In the genomic region with DNA sequence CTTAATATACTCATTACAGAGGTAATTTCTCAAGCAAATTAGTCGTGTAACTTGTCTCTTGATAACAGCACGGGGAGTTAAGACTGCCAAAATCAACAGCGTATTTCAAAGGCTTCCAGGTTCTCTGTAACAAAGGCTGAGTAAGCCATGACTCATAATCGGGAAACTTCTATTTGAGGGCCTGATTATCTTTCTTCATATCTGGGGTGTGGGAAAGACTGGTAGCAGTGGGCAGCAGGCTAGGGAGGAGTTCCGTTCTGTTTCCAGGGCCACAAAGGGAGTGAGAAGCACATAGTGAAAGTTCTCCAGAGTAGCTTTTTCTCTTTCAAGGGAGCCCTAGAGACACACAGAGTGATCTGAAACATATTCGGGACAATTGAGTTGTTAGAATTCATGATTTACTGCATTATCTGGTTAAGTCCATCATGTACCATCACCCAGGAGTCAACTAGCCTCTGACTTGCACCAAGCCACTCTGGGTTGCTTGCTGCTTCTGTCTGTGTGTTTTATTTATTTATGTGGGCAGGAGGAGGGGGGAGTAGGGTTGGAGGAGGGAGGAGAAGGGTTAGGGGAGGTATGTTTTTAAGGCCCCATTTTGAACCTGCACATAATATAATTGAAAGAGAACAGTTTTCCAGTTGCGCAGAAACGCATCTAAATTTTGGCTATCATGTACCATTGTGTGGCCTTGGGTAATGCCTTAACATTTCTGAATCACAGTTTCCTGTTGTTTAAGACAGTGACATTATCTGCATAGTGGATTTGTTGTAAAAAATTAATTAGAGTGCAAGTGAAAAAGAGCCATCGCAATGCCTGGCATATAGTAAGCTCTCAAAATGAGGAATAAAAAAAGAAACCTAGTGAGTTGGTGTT, we compare ENCODE assay signal across 1 cellular context.
TF ChIP-seq lines count a peak whose summit lies in the region.

No MANE protein-coding gene starts in this region.

TF ChIP-seq in HepG2, 621 proteins besides CTCF, POLR2A, EP300 and RAD21 (continued from another document and continues in another):
- TF ChIP-seq, protein P1, sequence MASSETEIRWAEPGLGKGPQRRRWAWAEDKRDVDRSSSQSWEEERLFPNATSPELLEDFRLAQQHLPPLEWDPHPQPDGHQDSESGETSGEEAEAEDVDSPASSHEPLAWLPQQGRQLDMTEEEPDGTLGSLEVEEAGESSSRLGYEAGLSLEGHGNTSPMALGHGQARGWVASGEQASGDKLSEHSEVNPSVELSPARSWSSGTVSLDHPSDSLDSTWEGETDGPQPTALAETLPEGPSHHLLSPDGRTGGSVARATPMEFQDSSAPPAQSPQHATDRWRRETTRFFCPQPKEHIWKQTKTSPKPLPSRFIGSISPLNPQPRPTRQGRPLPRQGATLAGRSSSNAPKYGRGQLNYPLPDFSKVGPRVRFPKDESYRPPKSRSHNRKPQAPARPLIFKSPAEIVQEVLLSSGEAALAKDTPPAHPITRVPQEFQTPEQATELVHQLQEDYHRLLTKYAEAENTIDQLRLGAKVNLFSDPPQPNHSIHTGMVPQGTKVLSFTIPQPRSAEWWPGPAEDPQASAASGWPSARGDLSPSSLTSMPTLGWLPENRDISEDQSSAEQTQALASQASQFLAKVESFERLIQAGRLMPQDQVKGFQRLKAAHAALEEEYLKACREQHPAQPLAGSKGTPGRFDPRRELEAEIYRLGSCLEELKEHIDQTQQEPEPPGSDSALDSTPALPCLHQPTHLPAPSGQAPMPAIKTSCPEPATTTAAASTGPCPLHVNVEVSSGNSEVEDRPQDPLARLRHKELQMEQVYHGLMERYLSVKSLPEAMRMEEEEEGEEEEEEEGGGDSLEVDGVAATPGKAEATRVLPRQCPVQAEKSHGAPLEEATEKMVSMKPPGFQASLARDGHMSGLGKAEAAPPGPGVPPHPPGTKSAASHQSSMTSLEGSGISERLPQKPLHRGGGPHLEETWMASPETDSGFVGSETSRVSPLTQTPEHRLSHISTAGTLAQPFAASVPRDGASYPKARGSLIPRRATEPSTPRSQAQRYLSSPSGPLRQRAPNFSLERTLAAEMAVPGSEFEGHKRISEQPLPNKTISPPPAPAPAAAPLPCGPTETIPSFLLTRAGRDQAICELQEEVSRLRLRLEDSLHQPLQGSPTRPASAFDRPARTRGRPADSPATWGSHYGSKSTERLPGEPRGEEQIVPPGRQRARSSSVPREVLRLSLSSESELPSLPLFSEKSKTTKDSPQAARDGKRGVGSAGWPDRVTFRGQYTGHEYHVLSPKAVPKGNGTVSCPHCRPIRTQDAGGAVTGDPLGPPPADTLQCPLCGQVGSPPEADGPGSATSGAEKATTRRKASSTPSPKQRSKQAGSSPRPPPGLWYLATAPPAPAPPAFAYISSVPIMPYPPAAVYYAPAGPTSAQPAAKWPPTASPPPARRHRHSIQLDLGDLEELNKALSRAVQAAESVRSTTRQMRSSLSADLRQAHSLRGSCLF (CRISPR knock-in tag; IDR thresholded peaks at IDR 0.05; ENCODE audit: borderline replicate concordance): no peak
- TF ChIP-seq, protein P2, sequence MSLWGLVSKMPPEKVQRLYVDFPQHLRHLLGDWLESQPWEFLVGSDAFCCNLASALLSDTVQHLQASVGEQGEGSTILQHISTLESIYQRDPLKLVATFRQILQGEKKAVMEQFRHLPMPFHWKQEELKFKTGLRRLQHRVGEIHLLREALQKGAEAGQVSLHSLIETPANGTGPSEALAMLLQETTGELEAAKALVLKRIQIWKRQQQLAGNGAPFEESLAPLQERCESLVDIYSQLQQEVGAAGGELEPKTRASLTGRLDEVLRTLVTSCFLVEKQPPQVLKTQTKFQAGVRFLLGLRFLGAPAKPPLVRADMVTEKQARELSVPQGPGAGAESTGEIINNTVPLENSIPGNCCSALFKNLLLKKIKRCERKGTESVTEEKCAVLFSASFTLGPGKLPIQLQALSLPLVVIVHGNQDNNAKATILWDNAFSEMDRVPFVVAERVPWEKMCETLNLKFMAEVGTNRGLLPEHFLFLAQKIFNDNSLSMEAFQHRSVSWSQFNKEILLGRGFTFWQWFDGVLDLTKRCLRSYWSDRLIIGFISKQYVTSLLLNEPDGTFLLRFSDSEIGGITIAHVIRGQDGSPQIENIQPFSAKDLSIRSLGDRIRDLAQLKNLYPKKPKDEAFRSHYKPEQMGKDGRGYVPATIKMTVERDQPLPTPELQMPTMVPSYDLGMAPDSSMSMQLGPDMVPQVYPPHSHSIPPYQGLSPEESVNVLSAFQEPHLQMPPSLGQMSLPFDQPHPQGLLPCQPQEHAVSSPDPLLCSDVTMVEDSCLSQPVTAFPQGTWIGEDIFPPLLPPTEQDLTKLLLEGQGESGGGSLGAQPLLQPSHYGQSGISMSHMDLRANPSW (CRISPR knock-in tag; IDR thresholded peaks at IDR 0.05; ENCODE audit: borderline replicate concordance): no peak
- TF ChIP-seq SOX6 (IDR thresholded peaks at IDR 0.05) (no peak), SOX6 (CRISPR knock-in tag; IDR thresholded peaks at IDR 0.05) (peak; percentile 50; the same call in 1 of the 2 replicates), ZNF781 (CRISPR knock-in tag; IDR thresholded peaks at IDR 0.05; ENCODE audit: borderline replicate concordance, not compliant biosample characterization) (no peak), SMYD3 (CRISPR knock-in tag; IDR thresholded peaks at IDR 0.05) (no peak), CENPX (CRISPR knock-in tag; IDR thresholded peaks at IDR 0.05) (no peak), FOSL1 (CRISPR knock-in tag; IDR thresholded peaks at IDR 0.05; ENCODE audit: borderline replicate concordance) (peak; percentile 70; the same call in 1 of the 2 replicates), SOX5 (CRISPR knock-in tag; IDR thresholded peaks at IDR 0.05; ENCODE audit: borderline replicate concordance) (peak; percentile 66; the same call in 1 of the 2 replicates), ZFP36L1 (CRISPR knock-in tag; IDR thresholded peaks at IDR 0.05) (0 out of 2 replicates have a peak, but pooled peaks have one; percentile 26), PAF1 (CRISPR knock-in tag; IDR thresholded peaks at IDR 0.05) (no peak), ZNF570 (CRISPR knock-in tag; IDR thresholded peaks at IDR 0.05; ENCODE audit: borderline replicate concordance) (no peak), ERF (CRISPR knock-in tag; IDR thresholded peaks at IDR 0.05) (no peak), ZNF713 (CRISPR knock-in tag; IDR thresholded peaks at IDR 0.05) (no peak), ZFP36L2 (CRISPR knock-in tag; IDR thresholded peaks at IDR 0.05) (no peak), KLF12 (CRISPR knock-in tag; IDR thresholded peaks at IDR 0.05; ENCODE audit: borderline replicate concordance) (no peak), ZNF225 (CRISPR knock-in tag; IDR thresholded peaks at IDR 0.05) (no peak), AGO2 (optimal IDR thresholded peaks at IDR 0.05; ENCODE audit: low read depth, low read length) (no peak), CREB1 (IDR thresholded peaks at IDR 0.05) (no peak), CREB1 (CRISPR knock-in tag; IDR thresholded peaks at IDR 0.05) (0 out of 2 replicates have a peak, but pooled peaks have one; percentile 31), THAP11 (CRISPR knock-in tag; IDR thresholded peaks at IDR 0.05) (no peak), SALL1 (CRISPR knock-in tag; IDR thresholded peaks at IDR 0.05) (no peak), ELF3 (CRISPR knock-in tag; IDR thresholded peaks at IDR 0.05) (peak; percentile 32; the same call in 1 of the 2 replicates), MTF1 (CRISPR knock-in tag; IDR thresholded peaks at IDR 0.05) (no peak), HMGA1 (CRISPR knock-in tag; conservative IDR thresholded peaks at IDR 0.05) (no peak), JUND (CRISPR knock-in tag; IDR thresholded peaks at IDR 0.05) (no peak), ZNF552 (CRISPR knock-in tag; IDR thresholded peaks at IDR 0.05; ENCODE audit: borderline replicate concordance) (no peak), FOXA3 (CRISPR knock-in tag; IDR thresholded peaks at IDR 0.05) (peak; percentile 65), HNRNPLL (IDR thresholded peaks at IDR 0.05; ENCODE audit: low read depth, low read length, poor library complexity, severe bottlenecking) (no peak), XRCC5 (optimal IDR thresholded peaks at IDR 0.05; ENCODE audit: low read length) (peak; percentile 20), ZNF841 (CRISPR knock-in tag; IDR thresholded peaks at IDR 0.05; ENCODE audit: borderline replicate concordance) (no peak)
- TF ChIP-seq, protein P3, sequence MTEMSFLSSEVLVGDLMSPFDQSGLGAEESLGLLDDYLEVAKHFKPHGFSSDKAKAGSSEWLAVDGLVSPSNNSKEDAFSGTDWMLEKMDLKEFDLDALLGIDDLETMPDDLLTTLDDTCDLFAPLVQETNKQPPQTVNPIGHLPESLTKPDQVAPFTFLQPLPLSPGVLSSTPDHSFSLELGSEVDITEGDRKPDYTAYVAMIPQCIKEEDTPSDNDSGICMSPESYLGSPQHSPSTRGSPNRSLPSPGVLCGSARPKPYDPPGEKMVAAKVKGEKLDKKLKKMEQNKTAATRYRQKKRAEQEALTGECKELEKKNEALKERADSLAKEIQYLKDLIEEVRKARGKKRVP (CRISPR knock-in tag; IDR thresholded peaks at IDR 0.05): no peak
- TF ChIP-seq, protein P4, sequence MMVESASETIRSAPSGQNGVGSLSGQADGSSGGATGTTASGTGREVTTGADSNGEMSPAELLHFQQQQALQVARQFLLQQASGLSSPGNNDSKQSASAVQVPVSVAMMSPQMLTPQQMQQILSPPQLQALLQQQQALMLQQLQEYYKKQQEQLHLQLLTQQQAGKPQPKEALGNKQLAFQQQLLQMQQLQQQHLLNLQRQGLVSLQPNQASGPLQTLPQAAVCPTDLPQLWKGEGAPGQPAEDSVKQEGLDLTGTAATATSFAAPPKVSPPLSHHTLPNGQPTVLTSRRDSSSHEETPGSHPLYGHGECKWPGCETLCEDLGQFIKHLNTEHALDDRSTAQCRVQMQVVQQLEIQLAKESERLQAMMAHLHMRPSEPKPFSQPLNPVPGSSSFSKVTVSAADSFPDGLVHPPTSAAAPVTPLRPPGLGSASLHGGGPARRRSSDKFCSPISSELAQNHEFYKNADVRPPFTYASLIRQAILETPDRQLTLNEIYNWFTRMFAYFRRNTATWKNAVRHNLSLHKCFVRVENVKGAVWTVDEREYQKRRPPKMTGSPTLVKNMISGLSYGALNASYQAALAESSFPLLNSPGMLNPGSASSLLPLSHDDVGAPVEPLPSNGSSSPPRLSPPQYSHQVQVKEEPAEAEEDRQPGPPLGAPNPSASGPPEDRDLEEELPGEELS (CRISPR knock-in tag; IDR thresholded peaks at IDR 0.05): 0 out of 2 replicates have a peak, but pooled peaks have one; percentile 13
- TF ChIP-seq, protein P5, sequence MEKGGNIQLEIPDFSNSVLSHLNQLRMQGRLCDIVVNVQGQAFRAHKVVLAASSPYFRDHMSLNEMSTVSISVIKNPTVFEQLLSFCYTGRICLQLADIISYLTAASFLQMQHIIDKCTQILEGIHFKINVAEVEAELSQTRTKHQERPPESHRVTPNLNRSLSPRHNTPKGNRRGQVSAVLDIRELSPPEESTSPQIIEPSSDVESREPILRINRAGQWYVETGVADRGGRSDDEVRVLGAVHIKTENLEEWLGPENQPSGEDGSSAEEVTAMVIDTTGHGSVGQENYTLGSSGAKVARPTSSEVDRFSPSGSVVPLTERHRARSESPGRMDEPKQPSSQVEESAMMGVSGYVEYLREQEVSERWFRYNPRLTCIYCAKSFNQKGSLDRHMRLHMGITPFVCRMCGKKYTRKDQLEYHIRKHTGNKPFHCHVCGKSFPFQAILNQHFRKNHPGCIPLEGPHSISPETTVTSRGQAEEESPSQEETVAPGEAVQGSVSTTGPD (CRISPR knock-in tag; IDR thresholded peaks at IDR 0.05): no peak
- TF ChIP-seq, protein P6, sequence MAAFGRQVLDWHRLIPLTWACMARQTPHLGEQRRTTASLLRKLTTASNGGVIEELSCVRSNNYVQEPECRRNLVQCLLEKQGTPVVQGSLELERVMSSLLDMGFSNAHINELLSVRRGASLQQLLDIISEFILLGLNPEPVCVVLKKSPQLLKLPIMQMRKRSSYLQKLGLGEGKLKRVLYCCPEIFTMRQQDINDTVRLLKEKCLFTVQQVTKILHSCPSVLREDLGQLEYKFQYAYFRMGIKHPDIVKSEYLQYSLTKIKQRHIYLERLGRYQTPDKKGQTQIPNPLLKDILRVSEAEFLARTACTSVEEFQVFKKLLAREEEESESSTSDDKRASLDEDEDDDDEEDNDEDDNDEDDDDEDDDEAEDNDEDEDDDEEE (CRISPR knock-in tag; IDR thresholded peaks at IDR 0.05): no peak
- TF ChIP-seq, protein P7, sequence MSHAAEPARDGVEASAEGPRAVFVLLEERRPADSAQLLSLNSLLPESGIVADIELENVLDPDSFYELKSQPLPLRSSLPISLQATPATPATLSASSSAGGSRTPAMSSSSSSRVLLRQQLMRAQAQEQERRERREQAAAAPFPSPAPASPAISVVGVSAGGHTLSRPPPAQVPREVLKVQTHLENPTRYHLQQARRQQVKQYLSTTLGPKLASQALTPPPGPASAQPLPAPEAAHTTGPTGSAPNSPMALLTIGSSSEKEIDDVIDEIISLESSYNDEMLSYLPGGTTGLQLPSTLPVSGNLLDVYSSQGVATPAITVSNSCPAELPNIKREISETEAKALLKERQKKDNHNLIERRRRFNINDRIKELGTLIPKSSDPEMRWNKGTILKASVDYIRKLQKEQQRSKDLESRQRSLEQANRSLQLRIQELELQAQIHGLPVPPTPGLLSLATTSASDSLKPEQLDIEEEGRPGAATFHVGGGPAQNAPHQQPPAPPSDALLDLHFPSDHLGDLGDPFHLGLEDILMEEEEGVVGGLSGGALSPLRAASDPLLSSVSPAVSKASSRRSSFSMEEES (CRISPR knock-in tag; IDR thresholded peaks at IDR 0.05): no peak
- TF ChIP-seq, protein P8, sequence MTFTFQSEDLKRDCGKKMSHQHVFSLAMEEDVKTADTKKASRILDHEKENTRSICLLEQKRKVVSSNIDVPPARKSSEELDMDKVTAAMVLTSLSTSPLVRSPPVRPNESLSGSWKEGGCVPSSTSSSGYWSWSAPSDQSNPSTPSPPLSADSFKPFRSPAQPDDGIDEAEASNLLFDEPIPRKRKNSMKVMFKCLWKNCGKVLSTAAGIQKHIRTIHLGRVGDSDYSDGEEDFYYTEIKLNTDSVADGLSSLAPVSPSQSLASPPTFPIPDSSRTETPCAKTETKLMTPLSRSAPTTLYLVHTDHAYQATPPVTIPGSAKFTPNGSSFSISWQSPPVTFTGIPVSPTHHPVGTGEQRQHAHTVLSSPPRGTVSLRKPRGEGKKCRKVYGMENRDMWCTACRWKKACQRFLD (CRISPR knock-in tag; IDR thresholded peaks at IDR 0.05; ENCODE audit: borderline replicate concordance): no peak
- TF ChIP-seq, protein P9, sequence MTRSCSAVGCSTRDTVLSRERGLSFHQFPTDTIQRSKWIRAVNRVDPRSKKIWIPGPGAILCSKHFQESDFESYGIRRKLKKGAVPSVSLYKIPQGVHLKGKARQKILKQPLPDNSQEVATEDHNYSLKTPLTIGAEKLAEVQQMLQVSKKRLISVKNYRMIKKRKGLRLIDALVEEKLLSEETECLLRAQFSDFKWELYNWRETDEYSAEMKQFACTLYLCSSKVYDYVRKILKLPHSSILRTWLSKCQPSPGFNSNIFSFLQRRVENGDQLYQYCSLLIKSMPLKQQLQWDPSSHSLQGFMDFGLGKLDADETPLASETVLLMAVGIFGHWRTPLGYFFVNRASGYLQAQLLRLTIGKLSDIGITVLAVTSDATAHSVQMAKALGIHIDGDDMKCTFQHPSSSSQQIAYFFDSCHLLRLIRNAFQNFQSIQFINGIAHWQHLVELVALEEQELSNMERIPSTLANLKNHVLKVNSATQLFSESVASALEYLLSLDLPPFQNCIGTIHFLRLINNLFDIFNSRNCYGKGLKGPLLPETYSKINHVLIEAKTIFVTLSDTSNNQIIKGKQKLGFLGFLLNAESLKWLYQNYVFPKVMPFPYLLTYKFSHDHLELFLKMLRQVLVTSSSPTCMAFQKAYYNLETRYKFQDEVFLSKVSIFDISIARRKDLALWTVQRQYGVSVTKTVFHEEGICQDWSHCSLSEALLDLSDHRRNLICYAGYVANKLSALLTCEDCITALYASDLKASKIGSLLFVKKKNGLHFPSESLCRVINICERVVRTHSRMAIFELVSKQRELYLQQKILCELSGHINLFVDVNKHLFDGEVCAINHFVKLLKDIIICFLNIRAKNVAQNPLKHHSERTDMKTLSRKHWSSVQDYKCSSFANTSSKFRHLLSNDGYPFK (CRISPR knock-in tag; IDR thresholded peaks at IDR 0.05; ENCODE audit: borderline replicate concordance): no peak
